In the genomic region with DNA sequence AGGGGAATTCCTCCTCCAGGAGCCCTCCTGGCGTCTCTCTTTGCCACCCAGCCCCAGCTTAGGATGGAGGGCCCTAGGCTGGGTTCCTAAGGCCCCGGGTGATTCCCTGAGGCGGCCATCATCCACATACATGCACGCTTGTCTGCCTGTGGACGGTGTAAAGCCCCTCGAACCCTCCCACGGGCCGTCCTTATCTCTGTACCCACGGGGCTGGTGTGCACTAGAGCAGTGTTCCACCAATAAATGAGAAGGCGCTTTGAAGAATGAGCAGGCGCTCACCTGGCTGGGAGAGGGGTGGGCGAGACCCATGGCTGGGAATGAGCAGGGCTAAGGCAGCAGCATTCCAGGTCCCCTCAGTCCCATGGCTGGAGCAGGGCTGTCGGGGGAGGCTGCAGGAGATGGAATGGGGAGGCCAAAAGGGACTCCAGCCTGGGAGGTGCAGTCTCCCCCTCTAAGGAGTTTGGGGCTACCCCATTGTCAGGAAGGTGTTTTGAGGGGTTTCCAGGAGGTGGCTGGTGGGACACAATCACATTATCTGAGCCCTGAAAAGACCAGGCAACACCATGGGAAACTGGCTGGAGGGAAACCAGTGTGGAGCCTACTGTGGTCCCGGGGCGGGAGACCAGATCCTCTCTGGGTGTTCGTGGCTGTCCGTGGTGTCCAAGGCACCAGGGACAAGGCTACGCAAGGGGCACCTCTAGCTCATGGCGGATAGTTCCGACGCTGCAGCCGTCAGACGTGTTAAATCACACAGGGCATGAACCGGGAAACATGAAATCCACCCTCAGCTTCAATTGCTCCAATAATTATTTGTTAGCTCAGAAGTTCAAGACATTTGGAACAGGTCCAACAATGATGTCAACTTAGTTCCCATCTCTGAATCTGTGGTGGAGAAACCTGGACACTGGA, we compare ENCODE assay signal across 14 cellular contexts.
DNase-seq lines count a peak whose midpoint lies in the region; ATAC-seq, FAIRE-seq and TF ChIP-seq lines count a peak whose summit lies in the region.
"Had no signal": no experiment of that assay in that cellular context is flagged by ENCODE, and none has a peak within 500 bp of the region (broad histone marks: within the 10 kb centered on the region; RNA-seq: fewer than 3 reads in every experiment).

No MANE protein-coding gene starts in this region.

- peaks cover 18 to 25% of the 10 kb centered on the region in 2 experiments for H3K4me1 ChIP-seq in K562 (replicated peaks in 1 of 2; ENCODE audit: control insufficient read depth in 2 of 2, insufficient read depth in 2 of 2, low read length in 2 of 2)
- no peaks in the 10 kb centered on the region for H3K4me1 ChIP-seq in right lobe of liver
- peaks cover 14% of the 10 kb centered on the region for H3K4me1 ChIP-seq in vagina
- H3K4me1 ChIP-seq: uterus had no signal

- ATAC-seq in K562 (no peak), right lobe of liver (peak; percentile 9 to 45 (median 33)), GM21381 (IDR thresholded peaks at IDR 0.05; ENCODE audit: unreplicated experiment) (no peak)
- ATAC-seq: esophagus mucosa had no signal

- no TSS peak for BruUV-seq in K562 (replicated peaks; lab: Mats Ljungman, UMichigan)

- H2AFZ ChIP-seq in K562 (ENCODE audit: low read depth, low read length): no peak overlapping the region

- H3K27me3 ChIP-seq in K562 (ENCODE audit: control insufficient read depth in 2 of 2, insufficient read depth in 2 of 2, low read length in 2 of 2) (peaks cover 13 to 31% of the 10 kb centered on the region in 2 experiments; a peak in 4 of 5 replicates), right lobe of liver (no peaks in the 10 kb centered on the region), vagina (no peaks in the 10 kb centered on the region)
- H3K27me3 ChIP-seq: adrenal gland, uterus had no signal

- no peaks in the 10 kb centered on the region for H3K36me3 ChIP-seq in K562 (ENCODE audit: control insufficient read depth, insufficient read depth, low read length)
- H3K36me3 ChIP-seq in right lobe of liver: no peaks in the 10 kb centered on the region
- H3K36me3 ChIP-seq in vagina: no peaks in the 10 kb centered on the region
- H3K36me3 ChIP-seq: adrenal gland, uterus had no signal

- no peak for TF ChIP-seq RAD21 in K562 (CRISPR knock-in tag; conservative IDR thresholded peaks at IDR 0.05 in 1 of 2, IDR thresholded peaks at IDR 0.05 in 1 of 2)

- H3K79me2 ChIP-seq in K562 (ENCODE audit: control insufficient read depth, insufficient read depth, low read length): no peaks in the 10 kb centered on the region

- H3K27ac Mint-ChIP-seq in CD14-positive monocyte: peak overlapping the region in 6 of 7 donors; percentile 51 to 97 (median 92)

- FAIRE-seq in K562 (lab: Jason Lieb, UNC): no peak
- FAIRE-seq: keratinocyte had no signal

- H3K9ac ChIP-seq in K562 (ENCODE audit: insufficient read depth in 1 of 2, low read depth in 2 of 2, low read length in 2 of 2): no peak overlapping the region

- H3K4me3 ChIP-seq in LNCaP clone FGC (ENCODE audit: low read depth, low read length) (no peak overlapping the region), K562 (no peak overlapping the region), right lobe of liver (no peak overlapping the region), vagina (no peak overlapping the region)
- H3K4me3 ChIP-seq: adrenal gland, uterus had no signal

- peaks cover 21 to 25% of the 10 kb centered on the region in 2 donors for H3K36me3 Mint-ChIP-seq in CD14-positive monocyte

- intact Hi-C loops in CD14-positive monocyte (cut with micrococcal nuclease) (loop anchor here in 1 of 2 donors (10.0 kb wide), 1 partner anchor 70 kb away; no protein-coding TSS in a partner anchor), K562 (cut with micrococcal nuclease) (no loop called here), right lobe of liver (cut with DNase I) (no loop called here), vagina (cut with DNase I) (no loop called here)

- TF ChIP-seq POLR2A in K562 (conservative IDR thresholded peaks at IDR 0.05) (no peak), right lobe of liver (IDR thresholded peaks at IDR 0.05) (no peak), vagina (IDR thresholded peaks at IDR 0.05) (no peak)

- peaks cover 5% of the 10 kb centered on the region for H3K9me1 ChIP-seq in K562 (ENCODE audit: control insufficient read depth, insufficient read depth, low read length)

- no peak for TF ChIP-seq EP300 in K562 (IDR thresholded peaks at IDR 0.05; ENCODE audit: low read length)

- H3K27ac ChIP-seq in K562 (ENCODE audit: extremely low read depth, low read depth, low read length): no peak overlapping the region
- H3K27ac ChIP-seq in right lobe of liver: no peak overlapping the region
- H3K27ac ChIP-seq in vagina: no peak overlapping the region

- peaks cover 27% of the 10 kb centered on the region for H3K4me1 Mint-ChIP-seq in CD14-positive monocyte

- in situ Hi-C loops in K562 (cut with MboI): no loop called here

- H3K4me2 ChIP-seq in K562 (ENCODE audit: insufficient read depth, low read length): no peak overlapping the region

- CTCF ChIA-PET in K562 (lab: Yijun Ruan, JAX; ENCODE audit: low intra/inter-chr PET ratio): no interaction called here

- TF ChIP-seq CTCF in CD14-positive monocyte (IDR thresholded peaks at IDR 0.05) (no peak), LNCaP clone FGC (IDR thresholded peaks at IDR 0.05; ENCODE audit: control insufficient read depth, extremely low read depth, insufficient read depth) (no peak), K562 (IDR thresholded peaks at IDR 0.05 in 2 of 3, conservative IDR thresholded peaks at IDR 0.05 in 1 of 3; ENCODE audit: insufficient read depth in 2 of 3, low read depth in 1 of 3, low read length in 3 of 3) (no peak), right lobe of liver (IDR thresholded peaks at IDR 0.05) (no peak), vagina (IDR thresholded peaks at IDR 0.05) (no peak)

- peak overlapping the region; percentile 6 to 74 for H3K4me3 Mint-ChIP-seq in CD14-positive monocyte

- H4K20me1 ChIP-seq in K562 (replicated peaks; ENCODE audit: control insufficient read depth, insufficient read depth, low read length): peaks cover 33% of the 10 kb centered on the region

- H3K9me3 Mint-ChIP-seq in CD14-positive monocyte: peaks cover 0 to 2% (median 0%) of the 10 kb centered on the region in 7 donors
- H3K9me3 Mint-ChIP-seq: activated CD4-positive, alpha-beta T cell treated with anti-CD3 and anti-CD28 coated beads, Interleukin-2, amount 10 ng/mL, durations not matched to agents 24 days and 14 days had no signal

- DNase-seq in CD14-positive monocyte (ENCODE audit: low spot score) (no peak), LNCaP clone FGC (ENCODE audit: low read depth) (peak; percentile 32), K562 (ENCODE audit: extremely low read depth in 1 of 4, low spot score in 3 of 4) (peak in 1 of 4 experiments; percentile 13), right lobe of liver (no peak), NCI-H526 treated with DMSO at 0.1 percent for 48 hours (lab: John Stamatoyannopoulos, UW) (no peak), vagina (ENCODE audit: extremely low spot score in 2 of 2) (no peak), NCI-H1930 (lab: John Stamatoyannopoulos, UW) (no peak)
- DNase-seq: activated CD4-positive, alpha-beta T cell treated with anti-CD3 and anti-CD28 coated beads, Interleukin-2, amount 10 ng/mL, durations not matched to agents 24 days and 14 days; NCI-H2081 treated with DMSO at 0.1 percent for 48 hours; uterus had no signal

- H3K27me3 Mint-ChIP-seq in CD14-positive monocyte (ENCODE audit: low read depth in 3 of 3): peaks cover 0 to 10% (median 7%) of the 10 kb centered on the region in 3 donors
- H3K27me3 Mint-ChIP-seq: activated CD4-positive, alpha-beta T cell treated with anti-CD3 and anti-CD28 coated beads, Interleukin-2, amount 10 ng/mL, durations not matched to agents 24 days and 14 days had no signal

- 15% methylated on average over 22 of the region's 24 CpGs for WGBS in K562 (ENCODE audit: insufficient coverage, low coverage, missing lambda C conversion rate)
- 82% methylated on average over 5 of the region's 24 CpGs for WGBS in right lobe of liver (ENCODE audit: insufficient coverage, low coverage, low lambda C conversion rate, missing lambda C conversion rate)

- POLR2A ChIA-PET in K562 (lab: Yijun Ruan, JAX): interaction anchor here (0.8 to 2.2 kb wide), 2 partner anchors 14 to 30 kb away, joined by 3 to 11 read pairs; no protein-coding TSS in a partner anchor

- H3K9me3 ChIP-seq in K562 (replicated peaks; ENCODE audit: control insufficient read depth, insufficient read depth, low read depth, low read length) (no peaks in the 10 kb centered on the region), right lobe of liver (no peaks in the 10 kb centered on the region), vagina (no peaks in the 10 kb centered on the region)
- H3K9me3 ChIP-seq: adrenal gland, uterus had no signal

TF ChIP-seq in K562, 482 proteins besides CTCF, POLR2A, EP300 and RAD21 (continues in another document):
- TF ChIP-seq JUND (IDR thresholded peaks at IDR 0.05; ENCODE audit: borderline replicate concordance, low read depth, low read length) (no peak), JUND (tag; IDR thresholded peaks at IDR 0.05; ENCODE audit: borderline replicate concordance, low read depth, low read length) (0 out of 3 replicates have a peak, but pooled peaks have one; percentile 19), ATF7 (IDR thresholded peaks at IDR 0.05) (peak; percentile 43; the same call in 1 of the 2 replicates), NFIC (IDR thresholded peaks at IDR 0.05) (peak; percentile 76), PHF20 (IDR thresholded peaks at IDR 0.05; ENCODE audit: partially characterized antibody) (no peak)

Comparison
In these comparisons a context has a peak if more than half of its experiments do, and no peak if none do; other contexts are left out.
1. ATAC-seq: peak in right lobe of liver (4 of 4); none in K562 (single experiment) and GM21381 (single experiment).